1 cellular context compared by ENCODE assay signal in genomic region chr2:12606472-12607000, GRCh38.
TF ChIP-seq lines count a peak whose summit lies in the region.

No MANE protein-coding gene starts in this region.

TF ChIP-seq in GM23338, 12 proteins besides CTCF, POLR2A, EP300 and RAD21 (continued from another document):
- TF ChIP-seq REST (IDR thresholded peaks at IDR 0.05; ENCODE audit: unreplicated experiment): no peak
